1 cellular context compared by ENCODE assay signal in genomic region chr9:114446672-114447450, GRCh38.
TF ChIP-seq lines count a peak whose summit lies in the region.

No MANE protein-coding gene starts in this region.

TF ChIP-seq in SK-N-SH treated with all-trans-retinoic acid at 6 μM for 48 hours, 23 proteins besides CTCF, POLR2A, EP300 and RAD21 (continued from another document):
- no peak for TF ChIP-seq ZNF70 (CRISPR knock-in tag; IDR thresholded peaks at IDR 0.05)
- TF ChIP-seq, protein P1, sequence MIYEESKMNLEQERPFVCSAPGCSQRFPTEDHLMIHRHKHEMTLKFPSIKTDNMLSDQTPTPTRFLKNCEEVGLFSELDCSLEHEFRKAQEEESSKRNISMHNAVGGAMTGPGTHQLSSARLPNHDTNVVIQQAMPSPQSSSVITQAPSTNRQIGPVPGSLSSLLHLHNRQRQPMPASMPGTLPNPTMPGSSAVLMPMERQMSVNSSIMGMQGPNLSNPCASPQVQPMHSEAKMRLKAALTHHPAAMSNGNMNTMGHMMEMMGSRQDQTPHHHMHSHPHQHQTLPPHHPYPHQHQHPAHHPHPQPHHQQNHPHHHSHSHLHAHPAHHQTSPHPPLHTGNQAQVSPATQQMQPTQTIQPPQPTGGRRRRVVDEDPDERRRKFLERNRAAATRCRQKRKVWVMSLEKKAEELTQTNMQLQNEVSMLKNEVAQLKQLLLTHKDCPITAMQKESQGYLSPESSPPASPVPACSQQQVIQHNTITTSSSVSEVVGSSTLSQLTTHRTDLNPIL (CRISPR knock-in tag; IDR thresholded peaks at IDR 0.05; ENCODE audit: low read depth) = no peak
- no peak for TF ChIP-seq TOX (CRISPR knock-in tag; IDR thresholded peaks at IDR 0.05; ENCODE audit: borderline replicate concordance)
- no peak for TF ChIP-seq ZFP30 (CRISPR knock-in tag; IDR thresholded peaks at IDR 0.05)
- TF ChIP-seq TCF4 (CRISPR knock-in tag; IDR thresholded peaks at IDR 0.05; ENCODE audit: borderline replicate concordance) = no peak
- TF ChIP-seq OSR1 (CRISPR knock-in tag; IDR thresholded peaks at IDR 0.05) = no peak
